2 cellular contexts compared by ENCODE assay signal in the genomic region with DNA sequence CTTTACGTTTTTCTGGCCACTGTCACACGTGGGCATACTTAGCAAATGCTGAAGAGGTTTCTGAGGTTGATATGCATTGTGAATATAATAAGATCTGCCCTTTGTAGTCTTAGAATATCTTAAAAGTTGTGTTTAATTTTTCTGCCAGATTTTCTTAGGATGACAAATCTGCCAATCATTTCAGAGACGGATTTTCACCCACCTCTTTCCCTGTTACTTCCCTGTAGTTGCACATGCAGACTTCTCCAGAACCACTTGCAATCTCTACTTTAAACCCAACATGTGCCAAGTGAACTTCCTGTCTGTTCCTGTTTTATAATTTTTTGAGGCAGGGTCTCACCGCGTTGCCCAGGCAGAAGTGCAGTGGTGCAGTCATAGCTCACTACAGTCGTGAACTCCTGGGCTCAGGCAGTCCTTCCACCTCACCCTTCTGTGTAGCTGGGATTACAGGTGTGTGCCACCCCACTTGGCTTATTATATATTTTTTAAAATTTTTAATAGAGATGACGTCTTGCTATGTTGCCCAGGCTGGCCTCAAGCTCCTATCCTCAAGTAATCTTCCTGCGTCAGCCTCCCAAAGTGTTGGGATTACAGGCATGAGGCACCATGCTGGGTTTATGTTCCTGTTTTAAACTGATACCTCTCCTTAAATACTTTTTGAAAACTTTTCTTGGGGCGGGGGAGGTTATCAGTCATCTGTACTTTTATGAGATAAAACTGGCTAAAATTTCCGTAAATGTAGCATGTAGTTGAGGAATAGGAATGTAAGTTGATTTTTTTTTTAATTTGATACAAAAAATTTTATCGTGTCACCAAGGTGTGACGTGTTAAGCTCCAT.
TF ChIP-seq lines count a peak whose summit lies in the region.

No MANE protein-coding gene starts in this region.

TF ChIP-seq in SK-N-SH, 30 proteins besides CTCF, POLR2A, EP300 and RAD21 (continued from another document):
- TF ChIP-seq, protein P1, sequence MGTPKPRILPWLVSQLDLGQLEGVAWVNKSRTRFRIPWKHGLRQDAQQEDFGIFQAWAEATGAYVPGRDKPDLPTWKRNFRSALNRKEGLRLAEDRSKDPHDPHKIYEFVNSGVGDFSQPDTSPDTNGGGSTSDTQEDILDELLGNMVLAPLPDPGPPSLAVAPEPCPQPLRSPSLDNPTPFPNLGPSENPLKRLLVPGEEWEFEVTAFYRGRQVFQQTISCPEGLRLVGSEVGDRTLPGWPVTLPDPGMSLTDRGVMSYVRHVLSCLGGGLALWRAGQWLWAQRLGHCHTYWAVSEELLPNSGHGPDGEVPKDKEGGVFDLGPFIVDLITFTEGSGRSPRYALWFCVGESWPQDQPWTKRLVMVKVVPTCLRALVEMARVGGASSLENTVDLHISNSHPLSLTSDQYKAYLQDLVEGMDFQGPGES (IDR thresholded peaks at IDR 0.05; ENCODE audit: low read depth, low read length): no peak
- TF ChIP-seq, protein P2, sequence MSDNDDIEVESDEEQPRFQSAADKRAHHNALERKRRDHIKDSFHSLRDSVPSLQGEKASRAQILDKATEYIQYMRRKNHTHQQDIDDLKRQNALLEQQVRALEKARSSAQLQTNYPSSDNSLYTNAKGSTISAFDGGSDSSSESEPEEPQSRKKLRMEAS (IDR thresholded peaks at IDR 0.05; ENCODE audit: low read depth): no peak
- no peak for TF ChIP-seq CHD2 (IDR thresholded peaks at IDR 0.05; ENCODE audit: low read length, partially characterized antibody)
- TF ChIP-seq TAF1 (IDR thresholded peaks at IDR 0.05; ENCODE audit: borderline replicate concordance, low read depth, low read length): no peak
- no peak for TF ChIP-seq POLR2AphosphoS5 (IDR thresholded peaks at IDR 0.05; ENCODE audit: low read depth, low read length)
- no peak for TF ChIP-seq JUND (IDR thresholded peaks at IDR 0.05)
- no peak for TF ChIP-seq FOXM1 (IDR thresholded peaks at IDR 0.05; ENCODE audit: low read depth)
- TF ChIP-seq, protein P3, sequence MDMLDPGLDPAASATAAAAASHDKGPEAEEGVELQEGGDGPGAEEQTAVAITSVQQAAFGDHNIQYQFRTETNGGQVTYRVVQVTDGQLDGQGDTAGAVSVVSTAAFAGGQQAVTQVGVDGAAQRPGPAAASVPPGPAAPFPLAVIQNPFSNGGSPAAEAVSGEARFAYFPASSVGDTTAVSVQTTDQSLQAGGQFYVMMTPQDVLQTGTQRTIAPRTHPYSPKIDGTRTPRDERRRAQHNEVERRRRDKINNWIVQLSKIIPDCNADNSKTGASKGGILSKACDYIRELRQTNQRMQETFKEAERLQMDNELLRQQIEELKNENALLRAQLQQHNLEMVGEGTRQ (IDR thresholded peaks at IDR 0.05; ENCODE audit: borderline replicate concordance, low read depth, low read length): no peak
- no peak for TF ChIP-seq GATA2 (CRISPR knock-in tag; IDR thresholded peaks at IDR 0.05)
- TF ChIP-seq GABPA (IDR thresholded peaks at IDR 0.05; ENCODE audit: low read depth): no peak
- TF ChIP-seq MEF2A (IDR thresholded peaks at IDR 0.05; ENCODE audit: borderline replicate concordance, low read depth): no peak
- no peak for TF ChIP-seq EZH2phosphoT487 (IDR thresholded peaks at IDR 0.05; ENCODE audit: borderline replicate concordance, low read depth)
- no peak for TF ChIP-seq YY1 (IDR thresholded peaks at IDR 0.05; ENCODE audit: low read depth)
- TF ChIP-seq, protein P4, sequence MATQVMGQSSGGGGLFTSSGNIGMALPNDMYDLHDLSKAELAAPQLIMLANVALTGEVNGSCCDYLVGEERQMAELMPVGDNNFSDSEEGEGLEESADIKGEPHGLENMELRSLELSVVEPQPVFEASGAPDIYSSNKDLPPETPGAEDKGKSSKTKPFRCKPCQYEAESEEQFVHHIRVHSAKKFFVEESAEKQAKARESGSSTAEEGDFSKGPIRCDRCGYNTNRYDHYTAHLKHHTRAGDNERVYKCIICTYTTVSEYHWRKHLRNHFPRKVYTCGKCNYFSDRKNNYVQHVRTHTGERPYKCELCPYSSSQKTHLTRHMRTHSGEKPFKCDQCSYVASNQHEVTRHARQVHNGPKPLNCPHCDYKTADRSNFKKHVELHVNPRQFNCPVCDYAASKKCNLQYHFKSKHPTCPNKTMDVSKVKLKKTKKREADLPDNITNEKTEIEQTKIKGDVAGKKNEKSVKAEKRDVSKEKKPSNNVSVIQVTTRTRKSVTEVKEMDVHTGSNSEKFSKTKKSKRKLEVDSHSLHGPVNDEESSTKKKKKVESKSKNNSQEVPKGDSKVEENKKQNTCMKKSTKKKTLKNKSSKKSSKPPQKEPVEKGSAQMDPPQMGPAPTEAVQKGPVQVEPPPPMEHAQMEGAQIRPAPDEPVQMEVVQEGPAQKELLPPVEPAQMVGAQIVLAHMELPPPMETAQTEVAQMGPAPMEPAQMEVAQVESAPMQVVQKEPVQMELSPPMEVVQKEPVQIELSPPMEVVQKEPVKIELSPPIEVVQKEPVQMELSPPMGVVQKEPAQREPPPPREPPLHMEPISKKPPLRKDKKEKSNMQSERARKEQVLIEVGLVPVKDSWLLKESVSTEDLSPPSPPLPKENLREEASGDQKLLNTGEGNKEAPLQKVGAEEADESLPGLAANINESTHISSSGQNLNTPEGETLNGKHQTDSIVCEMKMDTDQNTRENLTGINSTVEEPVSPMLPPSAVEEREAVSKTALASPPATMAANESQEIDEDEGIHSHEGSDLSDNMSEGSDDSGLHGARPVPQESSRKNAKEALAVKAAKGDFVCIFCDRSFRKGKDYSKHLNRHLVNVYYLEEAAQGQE (IDR thresholded peaks at IDR 0.05; ENCODE audit: low read depth, low read length): no peak
- TF ChIP-seq FOXJ3 (CRISPR knock-in tag; IDR thresholded peaks at IDR 0.05): no peak

TF ChIP-seq in SK-N-SH treated with all-trans-retinoic acid at 6 μM for 48 hours, 23 proteins besides CTCF, POLR2A, EP300 and RAD21 (continued from another document):
- TF ChIP-seq, protein P5, sequence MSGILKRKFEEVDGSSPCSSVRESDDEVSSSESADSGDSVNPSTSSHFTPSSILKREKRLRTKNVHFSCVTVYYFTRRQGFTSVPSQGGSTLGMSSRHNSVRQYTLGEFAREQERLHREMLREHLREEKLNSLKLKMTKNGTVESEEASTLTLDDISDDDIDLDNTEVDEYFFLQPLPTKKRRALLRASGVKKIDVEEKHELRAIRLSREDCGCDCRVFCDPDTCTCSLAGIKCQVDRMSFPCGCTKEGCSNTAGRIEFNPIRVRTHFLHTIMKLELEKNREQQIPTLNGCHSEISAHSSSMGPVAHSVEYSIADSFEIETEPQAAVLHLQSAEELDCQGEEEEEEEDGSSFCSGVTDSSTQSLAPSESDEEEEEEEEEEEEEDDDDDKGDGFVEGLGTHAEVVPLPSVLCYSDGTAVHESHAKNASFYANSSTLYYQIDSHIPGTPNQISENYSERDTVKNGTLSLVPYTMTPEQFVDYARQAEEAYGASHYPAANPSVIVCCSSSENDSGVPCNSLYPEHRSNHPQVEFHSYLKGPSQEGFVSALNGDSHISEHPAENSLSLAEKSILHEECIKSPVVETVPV (CRISPR knock-in tag; IDR thresholded peaks at IDR 0.05): no peak
- TF ChIP-seq, protein P6, sequence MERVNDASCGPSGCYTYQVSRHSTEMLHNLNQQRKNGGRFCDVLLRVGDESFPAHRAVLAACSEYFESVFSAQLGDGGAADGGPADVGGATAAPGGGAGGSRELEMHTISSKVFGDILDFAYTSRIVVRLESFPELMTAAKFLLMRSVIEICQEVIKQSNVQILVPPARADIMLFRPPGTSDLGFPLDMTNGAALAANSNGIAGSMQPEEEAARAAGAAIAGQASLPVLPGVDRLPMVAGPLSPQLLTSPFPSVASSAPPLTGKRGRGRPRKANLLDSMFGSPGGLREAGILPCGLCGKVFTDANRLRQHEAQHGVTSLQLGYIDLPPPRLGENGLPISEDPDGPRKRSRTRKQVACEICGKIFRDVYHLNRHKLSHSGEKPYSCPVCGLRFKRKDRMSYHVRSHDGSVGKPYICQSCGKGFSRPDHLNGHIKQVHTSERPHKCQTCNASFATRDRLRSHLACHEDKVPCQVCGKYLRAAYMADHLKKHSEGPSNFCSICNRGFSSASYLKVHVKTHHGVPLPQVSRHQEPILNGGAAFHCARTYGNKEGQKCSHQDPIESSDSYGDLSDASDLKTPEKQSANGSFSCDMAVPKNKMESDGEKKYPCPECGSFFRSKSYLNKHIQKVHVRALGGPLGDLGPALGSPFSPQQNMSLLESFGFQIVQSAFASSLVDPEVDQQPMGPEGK (CRISPR knock-in tag; IDR thresholded peaks at IDR 0.05; ENCODE audit: borderline replicate concordance): no peak
- TF ChIP-seq PPARA (CRISPR knock-in tag; IDR thresholded peaks at IDR 0.05; ENCODE audit: borderline replicate concordance): no peak
- TF ChIP-seq, protein P7, sequence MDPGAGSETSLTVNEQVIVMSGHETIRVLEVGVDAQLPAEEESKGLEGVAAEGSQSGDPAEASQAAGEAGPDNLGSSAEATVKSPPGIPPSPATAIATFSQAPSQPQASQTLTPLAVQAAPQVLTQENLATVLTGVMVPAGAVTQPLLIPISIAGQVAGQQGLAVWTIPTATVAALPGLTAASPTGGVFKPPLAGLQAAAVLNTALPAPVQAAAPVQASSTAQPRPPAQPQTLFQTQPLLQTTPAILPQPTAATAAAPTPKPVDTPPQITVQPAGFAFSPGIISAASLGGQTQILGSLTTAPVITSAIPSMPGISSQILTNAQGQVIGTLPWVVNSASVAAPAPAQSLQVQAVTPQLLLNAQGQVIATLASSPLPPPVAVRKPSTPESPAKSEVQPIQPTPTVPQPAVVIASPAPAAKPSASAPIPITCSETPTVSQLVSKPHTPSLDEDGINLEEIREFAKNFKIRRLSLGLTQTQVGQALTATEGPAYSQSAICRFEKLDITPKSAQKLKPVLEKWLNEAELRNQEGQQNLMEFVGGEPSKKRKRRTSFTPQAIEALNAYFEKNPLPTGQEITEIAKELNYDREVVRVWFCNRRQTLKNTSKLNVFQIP (CRISPR knock-in tag; IDR thresholded peaks at IDR 0.05; ENCODE audit: borderline replicate concordance, low read depth): no peak
